9 cellular contexts compared by ENCODE assay signal in the genomic region with DNA sequence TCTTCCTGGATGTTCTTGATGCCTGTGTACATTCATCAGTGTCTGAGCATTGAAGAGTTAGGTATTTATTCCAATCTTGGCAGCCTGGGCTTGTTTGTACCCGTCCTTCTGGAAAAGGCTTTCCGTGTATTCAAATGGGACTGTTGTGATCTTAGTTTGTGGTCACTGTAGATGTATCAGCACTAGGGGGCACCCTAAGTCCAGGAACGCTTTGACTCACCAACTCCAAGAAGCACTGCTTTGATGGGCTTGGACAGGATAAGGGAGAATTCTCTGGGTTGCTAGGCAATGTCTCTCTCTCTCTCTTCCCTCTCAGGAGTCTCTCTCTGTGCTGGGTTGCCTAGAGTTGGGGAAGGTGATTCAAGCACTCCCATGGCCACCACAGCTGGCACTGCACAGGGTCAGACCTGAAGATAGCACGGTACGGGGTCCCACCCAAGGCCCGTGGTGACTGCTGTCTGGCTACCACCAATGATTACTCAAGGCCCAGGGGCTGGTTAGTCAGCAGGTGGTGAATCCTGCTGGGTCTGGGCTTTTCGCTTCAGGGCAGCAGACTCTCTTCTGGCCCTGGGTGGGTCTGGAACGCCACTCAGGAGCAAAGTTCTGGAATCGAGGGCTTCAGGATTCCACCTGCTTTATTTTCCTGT.
DNase-seq lines count a peak whose midpoint lies in the region; ATAC-seq and TF ChIP-seq lines count a peak whose summit lies in the region.
"Had no signal": no experiment of that assay in that cellular context is flagged by ENCODE, and none has a peak within 500 bp of the region (broad histone marks: within the 10 kb centered on the region; RNA-seq: fewer than 3 reads in every experiment).

No MANE protein-coding gene starts in this region.

- peaks cover 8% of the 10 kb centered on the region for H3K4me1 ChIP-seq in RWPE2 (ENCODE audit: insufficient read depth, poor library complexity, severe bottlenecking)

- no peaks in the 10 kb centered on the region for H3K36me3 Mint-ChIP-seq in natural killer cell

- no peaks in the 10 kb centered on the region for H3K9me3 Mint-ChIP-seq in natural killer cell

- peak; percentile 51 for DNase-seq in NCI-H2107 treated with DMSO at 0.1 percent for 48 hours (lab: John Stamatoyannopoulos, UW; ENCODE audit: unreplicated experiment)
- no peak for DNase-seq in NCI-H2107 (lab: John Stamatoyannopoulos, UW)
- peak; percentile 51 for DNase-seq in HuH-7 (ENCODE audit: low spot score)
- no peak for DNase-seq in RWPE2 (ENCODE audit: low spot score)
- DNase-seq in epithelial cell of proximal tubule (ENCODE audit: low read depth) = peak; percentile 29
- DNase-seq in natural killer cell = no peak
- no peak for DNase-seq in effector CD8-positive, alpha-beta T cell (lab: John Stamatoyannopoulos, UW)

- peaks cover 37% of the 10 kb centered on the region for H3K36me3 ChIP-seq in RWPE2 (ENCODE audit: low read depth)

- TF ChIP-seq CTCF in RWPE2 (IDR thresholded peaks at IDR 0.05; ENCODE audit: poor library complexity, severe bottlenecking) (peak; percentile 70), epithelial cell of proximal tubule (conservative IDR thresholded peaks at IDR 0.05; ENCODE audit: low read depth, low read length) (peak; percentile 81), natural killer cell (IDR thresholded peaks at IDR 0.05) (peak; percentile 14)

- H3K27me3 Mint-ChIP-seq in natural killer cell (ENCODE audit: low read depth in 2 of 2) = no peaks in the 10 kb centered on the region
- H3K27me3 Mint-ChIP-seq: CD4-positive, CD25-positive, alpha-beta regulatory T cell had no signal

- intact Hi-C loops in natural killer cell (cut with micrococcal nuclease) = no loop called here

- no peak overlapping the region for H3K4me3 ChIP-seq in RWPE2 (ENCODE audit: severe bottlenecking)
- no peak overlapping the region for H3K4me3 ChIP-seq in epithelial cell of proximal tubule (ENCODE audit: low read depth, low read length)

- ATAC-seq in RWPE2 (ENCODE audit: low read depth) (peak; percentile 72), natural killer cell (peak in 1 of 3 donors; percentile 39), GM21723 (IDR thresholded peaks at IDR 0.05; ENCODE audit: unreplicated experiment) (no peak)

- no peak overlapping the region for H3K4me3 Mint-ChIP-seq in natural killer cell
- H3K4me3 Mint-ChIP-seq: CD4-positive, CD25-positive, alpha-beta regulatory T cell had no signal

- no peak overlapping the region for H3K27ac Mint-ChIP-seq in natural killer cell

- no peaks in the 10 kb centered on the region for H3K4me1 Mint-ChIP-seq in natural killer cell

- H3K9me3 ChIP-seq in RWPE2 (ENCODE audit: severe bottlenecking) = no peaks in the 10 kb centered on the region

- no peaks in the 10 kb centered on the region for H3K27me3 ChIP-seq in RWPE2 (ENCODE audit: insufficient read depth, poor library complexity, severe bottlenecking)

- no peak overlapping the region for H3K27ac ChIP-seq in RWPE2 (ENCODE audit: poor library complexity, severe bottlenecking)

Comparison
In these comparisons a context has a peak if more than half of its experiments do, and no peak if none do; other contexts are left out.
1. DNase-seq: peak in NCI-H2107 treated with DMSO at 0.1 percent for 48 hours (single experiment), HuH-7 (single experiment) and epithelial cell of proximal tubule (single experiment); none in NCI-H2107 (single experiment), RWPE2 (single experiment), natural killer cell (single experiment) and effector CD8-positive, alpha-beta T cell (single experiment).
2. CTCF ChIP-seq: peak in every context shown above with its lines; median percentile 81 in epithelial cell of proximal tubule; 70 in RWPE2; 14 in natural killer cell.